1 cellular context compared by ENCODE assay signal in the genomic region with DNA sequence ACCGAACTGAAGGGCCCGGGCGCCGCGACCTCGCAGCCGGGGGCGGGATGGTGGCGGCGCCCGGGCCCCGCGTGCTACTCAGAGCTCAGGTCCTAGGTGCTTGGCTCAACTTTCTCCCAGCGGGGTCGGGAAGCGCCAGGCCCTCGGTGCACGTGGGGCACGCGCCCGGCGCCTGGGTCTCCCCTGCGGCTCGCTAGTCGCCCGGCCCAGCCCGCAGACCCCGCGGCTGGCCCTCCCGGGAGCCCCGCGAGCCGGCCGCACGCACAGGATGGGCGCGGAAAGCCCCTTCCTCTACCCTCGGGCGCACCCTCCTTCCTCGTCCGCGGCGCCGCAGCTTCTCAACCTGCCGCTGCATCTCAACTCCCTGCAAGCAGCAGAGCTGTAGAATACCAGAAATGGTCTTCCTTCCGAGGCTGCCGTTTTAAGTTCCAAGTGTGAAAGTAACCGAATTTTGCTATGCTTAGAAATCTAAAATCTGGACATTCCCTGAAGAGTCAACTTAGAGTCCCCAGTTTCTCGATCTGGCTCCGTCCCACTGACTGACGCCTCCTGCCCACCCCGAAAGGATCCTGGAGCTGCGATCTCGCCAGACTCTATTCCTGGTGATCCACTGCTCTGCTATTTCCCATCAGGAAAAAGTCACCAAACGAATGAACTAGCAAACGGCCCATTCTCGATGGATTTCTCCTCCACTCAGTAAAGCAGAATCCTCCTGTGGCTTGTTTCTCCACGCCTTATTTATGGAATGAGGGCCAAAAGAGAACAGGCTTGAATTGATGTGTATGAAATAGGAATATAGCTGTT.
TF ChIP-seq lines count a peak whose summit lies in the region.

No MANE protein-coding gene starts in this region.

TF ChIP-seq in IMR-90, 13 proteins besides CTCF, POLR2A, EP300 and RAD21 (continued from another document):
- TF ChIP-seq, protein P1, sequence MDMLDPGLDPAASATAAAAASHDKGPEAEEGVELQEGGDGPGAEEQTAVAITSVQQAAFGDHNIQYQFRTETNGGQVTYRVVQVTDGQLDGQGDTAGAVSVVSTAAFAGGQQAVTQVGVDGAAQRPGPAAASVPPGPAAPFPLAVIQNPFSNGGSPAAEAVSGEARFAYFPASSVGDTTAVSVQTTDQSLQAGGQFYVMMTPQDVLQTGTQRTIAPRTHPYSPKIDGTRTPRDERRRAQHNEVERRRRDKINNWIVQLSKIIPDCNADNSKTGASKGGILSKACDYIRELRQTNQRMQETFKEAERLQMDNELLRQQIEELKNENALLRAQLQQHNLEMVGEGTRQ (IDR thresholded peaks at IDR 0.05; ENCODE audit: low read depth, low read length) = no peak
- TF ChIP-seq RFX5 (IDR thresholded peaks at IDR 0.05; ENCODE audit: low read depth, low read length) = no peak
